1 cellular context compared by ENCODE assay signal in the genomic region with DNA sequence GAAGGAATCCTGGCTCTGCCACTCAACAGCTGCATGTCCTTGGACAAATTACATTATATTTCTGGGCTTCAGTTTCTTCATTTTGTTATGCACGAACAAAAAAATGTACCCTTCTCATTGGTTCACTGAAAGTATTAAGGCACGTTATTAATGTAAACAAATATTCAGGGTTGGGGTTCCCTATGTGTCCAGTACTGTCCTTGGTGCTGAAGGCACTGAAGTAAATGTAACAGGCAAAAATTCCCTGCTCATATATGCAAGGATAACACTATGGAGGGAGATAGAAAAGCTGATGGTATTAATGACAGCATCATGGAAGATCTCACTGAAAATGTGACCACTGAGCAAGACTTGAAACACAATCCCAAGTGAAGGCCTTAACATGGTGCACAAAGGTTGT.
TF ChIP-seq lines count a peak whose summit lies in the region.

No MANE protein-coding gene starts in this region.

TF ChIP-seq in K562, 482 proteins besides CTCF, POLR2A, EP300 and RAD21 (continued from another document):
- TF ChIP-seq, protein P1, sequence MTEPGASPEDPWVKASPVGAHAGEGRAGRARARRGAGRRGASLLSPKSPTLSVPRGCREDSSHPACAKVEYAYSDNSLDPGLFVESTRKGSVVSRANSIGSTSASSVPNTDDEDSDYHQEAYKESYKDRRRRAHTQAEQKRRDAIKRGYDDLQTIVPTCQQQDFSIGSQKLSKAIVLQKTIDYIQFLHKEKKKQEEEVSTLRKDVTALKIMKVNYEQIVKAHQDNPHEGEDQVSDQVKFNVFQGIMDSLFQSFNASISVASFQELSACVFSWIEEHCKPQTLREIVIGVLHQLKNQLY (CRISPR knock-in tag; conservative IDR thresholded peaks at IDR 0.05): no peak
- TF ChIP-seq DACH1 (IDR thresholded peaks at IDR 0.05; ENCODE audit: partially characterized antibody) (peak; percentile 14), DIDO1 (tag; IDR thresholded peaks at IDR 0.05; ENCODE audit: low read depth) (no peak), PPARD (CRISPR knock-in tag; IDR thresholded peaks at IDR 0.05) (no peak), MIER1 (IDR thresholded peaks at IDR 0.05; ENCODE audit: low read depth) (peak; percentile 80), EHMT2 (IDR thresholded peaks at IDR 0.05) (peak; percentile 85), ZNF146 (CRISPR knock-in tag; IDR thresholded peaks at IDR 0.05; ENCODE audit: unreplicated experiment) (no peak)
- TF ChIP-seq, protein P2, sequence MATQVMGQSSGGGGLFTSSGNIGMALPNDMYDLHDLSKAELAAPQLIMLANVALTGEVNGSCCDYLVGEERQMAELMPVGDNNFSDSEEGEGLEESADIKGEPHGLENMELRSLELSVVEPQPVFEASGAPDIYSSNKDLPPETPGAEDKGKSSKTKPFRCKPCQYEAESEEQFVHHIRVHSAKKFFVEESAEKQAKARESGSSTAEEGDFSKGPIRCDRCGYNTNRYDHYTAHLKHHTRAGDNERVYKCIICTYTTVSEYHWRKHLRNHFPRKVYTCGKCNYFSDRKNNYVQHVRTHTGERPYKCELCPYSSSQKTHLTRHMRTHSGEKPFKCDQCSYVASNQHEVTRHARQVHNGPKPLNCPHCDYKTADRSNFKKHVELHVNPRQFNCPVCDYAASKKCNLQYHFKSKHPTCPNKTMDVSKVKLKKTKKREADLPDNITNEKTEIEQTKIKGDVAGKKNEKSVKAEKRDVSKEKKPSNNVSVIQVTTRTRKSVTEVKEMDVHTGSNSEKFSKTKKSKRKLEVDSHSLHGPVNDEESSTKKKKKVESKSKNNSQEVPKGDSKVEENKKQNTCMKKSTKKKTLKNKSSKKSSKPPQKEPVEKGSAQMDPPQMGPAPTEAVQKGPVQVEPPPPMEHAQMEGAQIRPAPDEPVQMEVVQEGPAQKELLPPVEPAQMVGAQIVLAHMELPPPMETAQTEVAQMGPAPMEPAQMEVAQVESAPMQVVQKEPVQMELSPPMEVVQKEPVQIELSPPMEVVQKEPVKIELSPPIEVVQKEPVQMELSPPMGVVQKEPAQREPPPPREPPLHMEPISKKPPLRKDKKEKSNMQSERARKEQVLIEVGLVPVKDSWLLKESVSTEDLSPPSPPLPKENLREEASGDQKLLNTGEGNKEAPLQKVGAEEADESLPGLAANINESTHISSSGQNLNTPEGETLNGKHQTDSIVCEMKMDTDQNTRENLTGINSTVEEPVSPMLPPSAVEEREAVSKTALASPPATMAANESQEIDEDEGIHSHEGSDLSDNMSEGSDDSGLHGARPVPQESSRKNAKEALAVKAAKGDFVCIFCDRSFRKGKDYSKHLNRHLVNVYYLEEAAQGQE (CRISPR knock-in tag; IDR thresholded peaks at IDR 0.05; ENCODE audit: low read depth): peak; percentile 87
